Comparison of ENCODE assay signal across 17 cellular contexts in genomic region chrX:147699061-147699460, GRCh38.
"Had no signal": no experiment of that assay in that cellular context is flagged by ENCODE, and none has a peak within 500 bp of the region (broad histone marks: within the 10 kb centered on the region; RNA-seq: fewer than 3 reads in every experiment).

No MANE protein-coding gene starts in this region.

- H3K27me3 ChIP-seq: breast epithelium, left lung, sigmoid colon, suprapubic skin, upper lobe of right lung had no signal

- H3K4me1 Mint-ChIP-seq: natural killer cell had no signal

- DNase-seq: activated CD4-positive, alpha-beta T cell treated with anti-CD3 and anti-CD28 coated beads for 4 hours; activated CD8-positive, alpha-beta memory T cell treated with anti-CD3 and anti-CD28 coated beads, Interleukin-2, amount 50 U/mL, for 48 hours; activated CD8-positive, alpha-beta T cell treated with anti-CD3 and anti-CD28 coated beads, Interleukin-2, amount 10 ng/mL, durations not matched to agents 7 days and 5 days; aorta; hypothalamus; left lung; natural killer cell; occipital lobe; psoas muscle; sigmoid colon; stimulated activated CD4-positive, alpha-beta T cell treated with anti-CD3 and anti-CD28 coated beads, Interleukin-4, amount 100 ng/mL, for 1 hour; stimulated activated CD8-positive, alpha-beta memory T cell treated with anti-CD3 and anti-CD28 coated beads, Interleukin-4, amount 100 ng/mL, for 48 hours; stimulated activated naive CD8-positive, alpha-beta T cell treated with anti-CD3 and anti-CD28 coated beads, Interleukin-15, Interleukin-2, amounts not matched to agents 100 U/mL and 50 U/mL, for 24 hours; upper lobe of right lung; WERI-Rb-1 had no signal

- H3K27ac ChIP-seq: breast epithelium, left lung, psoas muscle, sigmoid colon, suprapubic skin, upper lobe of right lung, WERI-Rb-1 had no signal

- H3K4me1 ChIP-seq: breast epithelium, left lung, psoas muscle, sigmoid colon, suprapubic skin, upper lobe of right lung had no signal

- H3K36me3 Mint-ChIP-seq: natural killer cell had no signal

- H3K4me3 ChIP-seq: breast epithelium, left lung, psoas muscle, sigmoid colon, suprapubic skin, upper lobe of right lung had no signal

- H3K4me3 Mint-ChIP-seq: activated CD8-positive, alpha-beta T cell treated with anti-CD3 and anti-CD28 coated beads, Interleukin-2, amount 10 ng/mL, durations not matched to agents 7 days and 5 days; natural killer cell had no signal

- H3K36me3 ChIP-seq: breast epithelium, left lung, sigmoid colon, suprapubic skin, upper lobe of right lung, WERI-Rb-1 had no signal

- ATAC-seq: activated CD8-positive, alpha-beta T cell treated with anti-CD3 and anti-CD28 coated beads, Interleukin-2, amount 10 ng/mL, durations not matched to agents 7 days and 5 days; left lung; natural killer cell; psoas muscle; stimulated activated naive CD8-positive, alpha-beta T cell treated with anti-CD3 and anti-CD28 coated beads, Interleukin-15, Interleukin-2, amounts not matched to agents 100 U/mL and 50 U/mL, for 24 hours; upper lobe of right lung had no signal

- H3K27ac Mint-ChIP-seq: activated CD8-positive, alpha-beta T cell treated with anti-CD3 and anti-CD28 coated beads, Interleukin-2, amount 10 ng/mL, durations not matched to agents 7 days and 5 days; natural killer cell had no signal

- H3K9me3 ChIP-seq: sigmoid colon, suprapubic skin, upper lobe of right lung had no signal
